In genomic region chr18:63001861-63002260, GRCh38 we compare ENCODE assay signal across 18 cellular contexts.
DNase-seq lines count a peak whose midpoint lies in the region; TF ChIP-seq lines count a peak whose summit lies in the region.
"Had no signal": no experiment of that assay in that cellular context is flagged by ENCODE, and none has a peak within 500 bp of the region (broad histone marks: within the 10 kb centered on the region; RNA-seq: fewer than 3 reads in every experiment).

No MANE protein-coding gene starts in this region.

- H3K9me3 ChIP-seq in spleen: no peaks in the 10 kb centered on the region

- no peaks in the 10 kb centered on the region for H3K27me3 Mint-ChIP-seq in neural crest cell (ENCODE audit: low read depth)
- no peaks in the 10 kb centered on the region for H3K27me3 Mint-ChIP-seq in activated CD4-positive, alpha-beta T cell treated with anti-CD3 and anti-CD28 coated beads, Interleukin-2, amount 10 ng/mL, durations not matched to agents 7 days and 5 days
- H3K27me3 Mint-ChIP-seq: CD4-positive, alpha-beta T cell had no signal

- 89 to 99% (median 92%) methylated on average over 5 of the region's 5 CpGs for WGBS in spleen, 5 donors

- intact Hi-C loops in spleen (cut with DNase I; ENCODE audit: low total_unique reads): no loop called here

- TF ChIP-seq CTCF in neural crest cell (conservative IDR thresholded peaks at IDR 0.05): no peak
- no peak for TF ChIP-seq CTCF in spleen (IDR thresholded peaks at IDR 0.05 in 8 of 11, conservative IDR thresholded peaks at IDR 0.05 in 3 of 11)

- CTCF ChIA-PET in activated CD4-positive, alpha-beta T cell treated with anti-CD3 and anti-CD28 coated beads, Interleukin-2, amount 10 ng/mL, durations not matched to agents 7 days and 5 days (lab: Charles Lee): no interaction called here

- POLR2A ChIA-PET in activated CD4-positive, alpha-beta T cell treated with anti-CD3 and anti-CD28 coated beads, Interleukin-2, amount 10 ng/mL, durations not matched to agents 7 days and 5 days (lab: Charles Lee): no interaction called here

- H3K36me3 Mint-ChIP-seq in neural crest cell (ENCODE audit: low read depth): no peaks in the 10 kb centered on the region
- no peaks in the 10 kb centered on the region for H3K36me3 Mint-ChIP-seq in activated CD4-positive, alpha-beta T cell treated with anti-CD3 and anti-CD28 coated beads, Interleukin-2, amount 10 ng/mL, durations not matched to agents 7 days and 5 days (ENCODE audit: low read depth)
- H3K36me3 Mint-ChIP-seq: CD14-positive monocyte had no signal

- H3K4me1 ChIP-seq in spleen: no peaks in the 10 kb centered on the region

- peak overlapping the region; percentile 43 for H3K27ac Mint-ChIP-seq in neural crest cell (ENCODE audit: unreplicated experiment)
- H3K27ac Mint-ChIP-seq in activated CD4-positive, alpha-beta T cell treated with anti-CD3 and anti-CD28 coated beads, Interleukin-2, amount 10 ng/mL, durations not matched to agents 7 days and 5 days: no peak overlapping the region
- H3K27ac Mint-ChIP-seq: B cell; CD4-positive, alpha-beta T cell; CD8-positive, alpha-beta memory T cell had no signal

- peaks cover 0 to 3% (median 0%) of the 10 kb centered on the region in 7 donors for H3K27me3 ChIP-seq in spleen (replicated peaks in 1 of 7)
- H3K27me3 ChIP-seq: BLaER1 treated with 17β-estradiol and CSF1 and Interleukin-3, amounts not matched to agents 10 nM and 100 nM had no signal

- H3K9me3 Mint-ChIP-seq in neural crest cell: no peaks in the 10 kb centered on the region
- no peaks in the 10 kb centered on the region for H3K9me3 Mint-ChIP-seq in activated CD4-positive, alpha-beta T cell treated with anti-CD3 and anti-CD28 coated beads, Interleukin-2, amount 10 ng/mL, durations not matched to agents 7 days and 5 days
- H3K9me3 Mint-ChIP-seq: CD4-positive, alpha-beta T cell; CD8-positive, alpha-beta memory T cell had no signal

- H3K4me3 Mint-ChIP-seq in neural crest cell: no peak overlapping the region
- no peak overlapping the region for H3K4me3 Mint-ChIP-seq in activated CD4-positive, alpha-beta T cell treated with anti-CD3 and anti-CD28 coated beads, Interleukin-2, amount 10 ng/mL, durations not matched to agents 7 days and 5 days
- H3K4me3 Mint-ChIP-seq: B cell; CD14-positive monocyte; CD4-positive, alpha-beta T cell; CD8-positive, alpha-beta memory T cell had no signal

- H3K4me1 Mint-ChIP-seq in neural crest cell: peaks cover 5% of the 10 kb centered on the region
- H3K4me1 Mint-ChIP-seq in activated CD4-positive, alpha-beta T cell treated with anti-CD3 and anti-CD28 coated beads, Interleukin-2, amount 10 ng/mL, durations not matched to agents 7 days and 5 days: no peaks in the 10 kb centered on the region
- H3K4me1 Mint-ChIP-seq: CD14-positive monocyte; CD8-positive, alpha-beta memory T cell had no signal

- H3K27ac ChIP-seq in spleen: no peak overlapping the region
- H3K27ac ChIP-seq: 22Rv1; BLaER1 treated with 17β-estradiol and CSF1 and Interleukin-3, amounts not matched to agents 10 nM and 100 nM; GM23248 had no signal

- TF ChIP-seq POLR2A in spleen (IDR thresholded peaks at IDR 0.05): no peak

- DNase-seq in activated CD8-positive, alpha-beta memory T cell treated with anti-CD3 and anti-CD28 coated beads, Interleukin-2, amount 50 U/mL, for 48 hours: peak; percentile 41
- DNase-seq in activated CD8-positive, alpha-beta memory T cell treated with anti-CD3 and anti-CD28 coated beads, Interleukin-2, amount 50 U/mL, for 4 hours: no peak
- DNase-seq in neural crest cell (ENCODE audit: low read depth, low spot score) (no peak), spleen (peak; percentile 16), inferior parietal cortex (ENCODE audit: extremely low spot score) (no peak)
- DNase-seq in activated CD4-positive, alpha-beta T cell treated with anti-CD3 and anti-CD28 coated beads, Interleukin-2, amount 10 ng/mL, durations not matched to agents 7 days and 5 days: no peak
- DNase-seq: CD4-positive, alpha-beta T cell; CD8-positive, alpha-beta memory T cell; DMS53; DMS79 treated with DMSO at 0.1 percent for 48 hours; GF-D8; GM23248; H7; HCEC 1CT had no signal

- no peaks in the 10 kb centered on the region for H3K36me3 ChIP-seq in spleen
- H3K36me3 ChIP-seq: BLaER1 treated with 17β-estradiol and CSF1 and Interleukin-3, amounts not matched to agents 10 nM and 100 nM had no signal

- H3K4me3 ChIP-seq in spleen: no peak overlapping the region
- H3K4me3 ChIP-seq: BLaER1 treated with 17β-estradiol and CSF1 and Interleukin-3, amounts not matched to agents 10 nM and 100 nM; GM23248 had no signal

Comparison
In these comparisons a context has a peak if more than half of its experiments do, and no peak if none do; other contexts are left out.
1. DNase-seq: peak in activated CD8-positive, alpha-beta memory T cell treated with anti-CD3 and anti-CD28 coated beads, Interleukin-2, amount 50 U/mL, for 48 hours (single experiment) and spleen (single experiment); none in activated CD8-positive, alpha-beta memory T cell treated with anti-CD3 and anti-CD28 coated beads, Interleukin-2, amount 50 U/mL, for 4 hours (single experiment), neural crest cell (single experiment), activated CD4-positive, alpha-beta T cell treated with anti-CD3 and anti-CD28 coated beads, Interleukin-2, amount 10 ng/mL, durations not matched to agents 7 days and 5 days (single experiment) and inferior parietal cortex (single experiment).